ENCODE assay signal across 2 cellular contexts in the genomic region with DNA sequence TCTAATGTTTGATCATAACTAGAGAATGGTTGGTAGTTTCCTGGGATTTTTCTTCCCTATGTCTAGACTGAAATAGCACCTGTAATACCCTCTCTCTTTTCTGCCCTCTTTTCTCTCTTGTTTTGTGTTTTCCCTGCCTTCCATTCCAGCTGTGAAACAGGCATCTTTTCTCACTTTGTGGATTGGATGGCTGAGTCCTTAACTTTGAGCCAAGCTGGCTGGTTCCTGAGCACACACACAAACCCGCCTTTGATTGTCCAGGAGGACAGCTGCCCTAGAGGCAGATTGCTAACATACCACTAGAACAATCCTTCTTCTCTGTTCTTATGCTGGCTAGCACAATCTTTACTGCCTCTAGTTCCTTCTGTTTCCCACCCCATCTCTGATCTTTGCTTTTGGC.
TF ChIP-seq lines count a peak whose summit lies in the region.

No MANE protein-coding gene starts in this region.

TF ChIP-seq in IMR-90, 13 proteins besides CTCF, POLR2A, EP300 and RAD21:
- TF ChIP-seq MAZ (IDR thresholded peaks at IDR 0.05; ENCODE audit: borderline replicate concordance, low read depth, low read length): no peak

TF ChIP-seq in liver, 16 proteins besides CTCF, POLR2A, EP300 and RAD21:
- TF ChIP-seq HNF4A (conservative IDR thresholded peaks at IDR 0.05): peak in 1 of 2 donors; percentile 16
- no peak for TF ChIP-seq YY1 (IDR thresholded peaks at IDR 0.05)
- no peak for TF ChIP-seq TAF1 (conservative IDR thresholded peaks at IDR 0.05)
- TF ChIP-seq, protein P1, sequence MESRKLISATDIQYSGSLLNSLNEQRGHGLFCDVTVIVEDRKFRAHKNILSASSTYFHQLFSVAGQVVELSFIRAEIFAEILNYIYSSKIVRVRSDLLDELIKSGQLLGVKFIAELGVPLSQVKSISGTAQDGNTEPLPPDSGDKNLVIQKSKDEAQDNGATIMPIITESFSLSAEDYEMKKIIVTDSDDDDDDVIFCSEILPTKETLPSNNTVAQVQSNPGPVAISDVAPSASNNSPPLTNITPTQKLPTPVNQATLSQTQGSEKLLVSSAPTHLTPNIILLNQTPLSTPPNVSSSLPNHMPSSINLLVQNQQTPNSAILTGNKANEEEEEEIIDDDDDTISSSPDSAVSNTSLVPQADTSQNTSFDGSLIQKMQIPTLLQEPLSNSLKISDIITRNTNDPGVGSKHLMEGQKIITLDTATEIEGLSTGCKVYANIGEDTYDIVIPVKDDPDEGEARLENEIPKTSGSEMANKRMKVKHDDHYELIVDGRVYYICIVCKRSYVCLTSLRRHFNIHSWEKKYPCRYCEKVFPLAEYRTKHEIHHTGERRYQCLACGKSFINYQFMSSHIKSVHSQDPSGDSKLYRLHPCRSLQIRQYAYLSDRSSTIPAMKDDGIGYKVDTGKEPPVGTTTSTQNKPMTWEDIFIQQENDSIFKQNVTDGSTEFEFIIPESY (IDR thresholded peaks at IDR 0.05): no peak
